ENCODE assay signal across 8 cellular contexts in genomic region chr9:91361294-91362201, GRCh38. TPM values are rescaled to one million over a fixed set of nuclear protein-coding genes. Genes with fewer than 3 reads are reported as not detected.
DNase-seq lines count a peak whose midpoint lies in the region; ATAC-seq and TF ChIP-seq lines count a peak whose summit lies in the region.

Gene AUH (minus strand): TSS chr9:91361918. CDS start chr9:91361889, 29 bp downstream.

- no peaks in the 10 kb centered on the region for H3K36me3 ChIP-seq in suprapubic skin

- TF ChIP-seq POLR2A in suprapubic skin (IDR thresholded peaks at IDR 0.05) = peak in 1 of 2 donors; percentile 64

- no peaks in the 10 kb centered on the region for H3K9me3 ChIP-seq in suprapubic skin

- in situ Hi-C loops in KBM-7 (cut with MboI; ENCODE audit: low pct_unique_long_range_greater_than_20kb, low sequenced_read_pairs) = no loop called here

- H3K27me3 ChIP-seq in suprapubic skin = no peaks in the 10 kb centered on the region

- under 1% methylated on average over 42 of the region's 86 CpGs for WGBS in suprapubic skin

- TF ChIP-seq CTCF in omental fat pad (IDR thresholded peaks at IDR 0.05) (no peak), suprapubic skin (IDR thresholded peaks at IDR 0.05) (peak in 1 of 2 donors; percentile 2)

- peak; percentile 81 for ATAC-seq in GM21717 (IDR thresholded peaks at IDR 0.05; ENCODE audit: unreplicated experiment)
- ATAC-seq in SK-N-SH treated with all-trans-retinoic acid at 6 μM for 48 hours = peak; percentile 96
- peak; percentile 98 for ATAC-seq in omental fat pad (ENCODE audit: low FRiP score)

- peaks cover 31% of the 10 kb centered on the region for H3K4me1 ChIP-seq in suprapubic skin

- peak within 1 kb of the TSS; percentile 99 for H3K4me3 ChIP-seq in suprapubic skin

- DNase-seq in ELF-1 (ENCODE audit: low read depth, low spot score) = peak; percentile 81
- peak; percentile 68 for DNase-seq in KBM-7
- peak; percentile 89 for DNase-seq in activated naive CD4-positive, alpha-beta T cell treated with anti-CD3 and anti-CD28 coated beads, Interleukin-2, amount 50 U/mL, for 16 hours
- peak; percentile 87 for DNase-seq in globus pallidus (ENCODE audit: low spot score)
- DNase-seq in omental fat pad (ENCODE audit: low spot score) = peak; percentile 46
- peak; percentile 86 for DNase-seq in suprapubic skin (ENCODE audit: low spot score in 2 of 2)

- peak within 1 kb of the TSS; percentile 94 for H3K27ac ChIP-seq in suprapubic skin

- no peak for TF ChIP-seq EP300 in suprapubic skin (IDR thresholded peaks at IDR 0.05)

TF ChIP-seq in SK-N-SH treated with all-trans-retinoic acid at 6 μM for 48 hours, 23 proteins besides CTCF, POLR2A, EP300 and RAD21:
- 0 out of 2 replicates have a peak, but pooled peaks have one; percentile 12 for TF ChIP-seq TSHZ2 (CRISPR knock-in tag; IDR thresholded peaks at IDR 0.05)
- TF ChIP-seq ISL1 (CRISPR knock-in tag; IDR thresholded peaks at IDR 0.05) = no peak

RNA-seq across cellular contexts. Expression of gene AUH, which starts in this region (rescaled TPM):
- total RNA-seq in omental fat pad (10 to 100 TPM; 26.4 to 34.3 (median 31.2) TPM), suprapubic skin (10 to 100 TPM; 26.0 to 61.0 (median 31.0) TPM)

Comparison
In these comparisons a context has a peak if more than half of its experiments do, and no peak if none do; other contexts are left out.
1. Peak in every context shown above with its lines: DNase-seq, ATAC-seq, H3K4me3 ChIP-seq and H3K27ac ChIP-seq.